Comparison of ENCODE assay signal across 12 cellular contexts in the genomic region with DNA sequence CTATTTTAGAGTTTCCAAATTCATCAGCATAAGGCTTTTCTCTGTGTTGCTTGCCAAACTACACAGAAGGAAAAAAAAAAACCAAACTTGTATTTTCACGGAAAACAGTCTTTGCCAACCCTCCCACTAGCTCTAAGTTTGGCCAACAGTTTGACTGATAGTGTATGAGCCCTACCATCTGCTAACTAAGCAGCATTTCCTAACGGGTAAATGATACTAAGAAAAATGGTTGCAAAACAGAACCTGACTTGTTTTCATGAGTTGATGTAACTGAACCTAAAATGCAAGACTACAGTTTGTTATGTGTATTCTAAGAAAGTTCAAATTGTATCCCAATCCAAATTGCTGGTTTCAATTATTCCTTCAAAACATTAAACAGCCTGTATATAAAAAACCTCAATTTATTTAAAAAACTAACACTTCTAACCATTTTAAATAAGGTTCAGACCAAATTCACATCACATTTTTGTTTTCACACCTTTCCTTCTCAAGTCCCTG.
DNase-seq lines count a peak whose midpoint lies in the region; ATAC-seq and TF ChIP-seq lines count a peak whose summit lies in the region.
"Had no signal": no experiment of that assay in that cellular context is flagged by ENCODE, and none has a peak within 500 bp of the region (broad histone marks: within the 10 kb centered on the region; RNA-seq: fewer than 3 reads in every experiment).

No MANE protein-coding gene starts in this region.

- no peaks in the 10 kb centered on the region for H3K79me2 ChIP-seq in hepatocyte

- TF ChIP-seq CTCF in ascending aorta (IDR thresholded peaks at IDR 0.05) (no peak), hepatocyte (IDR thresholded peaks at IDR 0.05; ENCODE audit: poor library complexity) (no peak), uterus (IDR thresholded peaks at IDR 0.05) (no peak)

- H3K4me1 ChIP-seq in ascending aorta (peaks cover 14 to 41% of the 10 kb centered on the region in 2 donors), hepatocyte (ENCODE audit: insufficient read depth) (peaks cover 33% of the 10 kb centered on the region), uterus (peaks cover 0 to 11% of the 10 kb centered on the region in 2 donors)

- WGBS in hepatocyte (ENCODE audit: low lambda C conversion rate, missing lambda C conversion rate) = 37% methylated on average over 2 of the region's 2 CpGs

- no peaks in the 10 kb centered on the region for H3K9me2 ChIP-seq in hepatocyte (replicated peaks; ENCODE audit: insufficient read depth)

- intact Hi-C loops in ascending aorta (cut with DNase I) = loop anchor here (2.0 to 5.0 kb wide), 2 partner anchors 59 to 121 kb away; no protein-coding TSS in a partner anchor
- intact Hi-C loops in uterus (cut with DNase I; ENCODE audit: low total_unique reads) = no loop called here

- H3K9me3 ChIP-seq in ascending aorta (no peaks in the 10 kb centered on the region), hepatocyte (ENCODE audit: low read depth) (no peaks in the 10 kb centered on the region), uterus (no peaks in the 10 kb centered on the region)

- no peak overlapping the region for H2AFZ ChIP-seq in hepatocyte

- TF ChIP-seq POLR2A in uterus (IDR thresholded peaks at IDR 0.05) = no peak

- H3K4me3 ChIP-seq in ascending aorta (no peak overlapping the region), hepatocyte (no peak overlapping the region), uterus (no peak overlapping the region)
- H3K4me3 ChIP-seq: cardiac muscle cell had no signal

- no peaks in the 10 kb centered on the region for H3K36me3 ChIP-seq in ascending aorta
- H3K36me3 ChIP-seq in hepatocyte (replicated peaks; ENCODE audit: insufficient read depth, low read depth) = no peaks in the 10 kb centered on the region
- no peaks in the 10 kb centered on the region for H3K36me3 ChIP-seq in uterus
- H3K36me3 ChIP-seq: cardiac muscle cell had no signal

- no peaks in the 10 kb centered on the region for H3K27me3 ChIP-seq in ascending aorta
- no peaks in the 10 kb centered on the region for H3K27me3 ChIP-seq in hepatocyte
- no peaks in the 10 kb centered on the region for H3K27me3 ChIP-seq in uterus
- H3K27me3 ChIP-seq: cardiac muscle cell had no signal

- no peak for ATAC-seq in GM21737 (IDR thresholded peaks at IDR 0.05; ENCODE audit: unreplicated experiment)
- ATAC-seq: T-cell had no signal

- DNase-seq in SIG-M5 treated with dmso at 0.1 percent for 504 hours (lab: John Stamatoyannopoulos, UW; ENCODE audit: unreplicated experiment) (peak; percentile 13), SIG-M5 (lab: John Stamatoyannopoulos, UW) (no peak), ascending aorta (ENCODE audit: low spot score in 2 of 2) (no peak), hepatocyte (ENCODE audit: low spot score) (peak; percentile 32), uterus (peak in 1 of 2 donors; percentile 57), LoVo (ENCODE audit: low spot score) (no peak)
- no peak for DNase-seq in stimulated activated naive CD4-positive, alpha-beta T cell (lab: John Stamatoyannopoulos, UW)
- DNase-seq: hypothalamus, NCI-H524, T-cell had no signal

- H3K4me2 ChIP-seq in hepatocyte = peak overlapping the region; percentile 3

- H4K20me1 ChIP-seq in hepatocyte (ENCODE audit: insufficient read depth, poor library complexity, severe bottlenecking) = no peaks in the 10 kb centered on the region

- H3K27ac ChIP-seq in ascending aorta = peak overlapping the region; percentile 81 to 92
- peak overlapping the region; percentile 77 for H3K27ac ChIP-seq in hepatocyte
- H3K27ac ChIP-seq in uterus = peak overlapping the region; percentile 55 to 75
- H3K27ac ChIP-seq: cardiac muscle cell had no signal

Comparison
In these comparisons a context has a peak if more than half of its experiments do, and no peak if none do; other contexts are left out.
1. DNase-seq: peak in SIG-M5 treated with dmso at 0.1 percent for 504 hours (single experiment) and hepatocyte (single experiment); none in SIG-M5 (single experiment), ascending aorta (0 of 2), stimulated activated naive CD4-positive, alpha-beta T cell (0 of 6) and LoVo (single experiment).
2. Peak in every context shown above with its lines, with median percentiles within 50 percentile points of each other: H3K27ac ChIP-seq.